ENCODE assay signal across 9 cellular contexts in the genomic region with DNA sequence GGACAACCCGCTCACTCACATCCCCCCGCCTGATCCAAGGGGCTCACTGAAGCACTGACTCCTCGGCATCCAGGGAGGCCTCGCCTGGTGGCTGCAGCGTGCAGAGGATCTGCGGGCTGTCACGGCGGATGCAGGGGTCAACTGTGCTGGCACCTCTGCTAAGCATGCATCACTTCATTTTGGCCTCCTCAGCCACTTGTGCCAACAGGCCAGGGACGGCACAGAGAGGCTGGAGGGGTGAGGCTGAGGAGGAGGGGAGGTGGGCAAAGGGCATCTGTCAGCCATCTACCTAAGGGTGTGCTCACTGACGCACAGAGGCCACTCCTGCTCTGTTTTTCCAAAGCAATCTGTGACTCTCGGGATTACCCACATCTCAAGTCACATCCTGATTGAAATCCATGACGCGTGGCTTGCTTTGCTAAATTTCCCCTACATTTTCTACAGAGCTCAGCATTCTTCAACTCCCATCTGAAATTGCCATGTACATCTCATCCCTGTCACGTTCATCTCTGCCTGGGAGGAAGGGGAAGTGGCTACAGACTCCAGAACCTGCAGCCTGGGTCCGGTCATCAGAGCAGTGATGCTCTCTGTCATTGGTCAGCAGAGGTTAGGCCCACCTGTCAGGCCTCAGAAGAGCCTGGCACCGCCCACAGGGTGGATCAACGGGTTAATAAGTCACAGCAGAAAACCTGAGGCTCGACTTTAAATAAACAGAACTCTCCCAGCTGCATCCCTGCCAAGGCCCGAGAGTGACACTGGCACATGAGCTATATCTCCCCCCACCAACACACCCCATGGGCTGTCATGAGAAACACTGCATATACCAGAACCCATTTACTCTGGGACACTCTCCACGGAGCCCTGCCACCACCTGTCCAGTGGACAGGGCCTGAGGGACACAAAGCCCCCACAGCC.
A peak's percentile ranks its signal among the peaks of the same experiment; 100 is the strongest.
DNase-seq lines count a peak whose midpoint lies in the region; ATAC-seq and TF ChIP-seq lines count a peak whose summit lies in the region.
"Had no signal": no experiment of that assay in that cellular context is flagged by ENCODE, and none has a peak within 500 bp of the region (broad histone marks: within the 10 kb centered on the region; RNA-seq: fewer than 3 reads in every experiment).

No MANE protein-coding gene starts in this region.

- no peak overlapping the region for H2AFZ ChIP-seq in parathyroid adenoma

- peak overlapping the region; percentile 66 for H3K27ac ChIP-seq in effector memory CD4-positive, alpha-beta T cell (ENCODE audit: insufficient read depth, low read length, poor library complexity, severe bottlenecking)
- peak overlapping the region; percentile 71 for H3K27ac ChIP-seq in parathyroid adenoma

- H3K9ac ChIP-seq in parathyroid adenoma = no peak overlapping the region

- no peak for TF ChIP-seq CTCF in parathyroid adenoma (IDR thresholded peaks at IDR 0.05)

- H3K4me3 ChIP-seq in effector memory CD4-positive, alpha-beta T cell (ENCODE audit: insufficient read depth, low read depth, low read length, poor library complexity, severe bottlenecking) = no peak overlapping the region
- H3K4me3 ChIP-seq in parathyroid adenoma (ENCODE audit: low read depth, low read length) = no peak overlapping the region
- H3K4me3 ChIP-seq: lung had no signal

- no peaks in the 10 kb centered on the region for H3K36me3 ChIP-seq in effector memory CD4-positive, alpha-beta T cell (ENCODE audit: control insufficient read depth, insufficient read depth, low read length)
- no peaks in the 10 kb centered on the region for H3K36me3 ChIP-seq in parathyroid adenoma (ENCODE audit: control insufficient read depth, insufficient read depth, low read length)

- no peaks in the 10 kb centered on the region for H3K9me3 ChIP-seq in effector memory CD4-positive, alpha-beta T cell (ENCODE audit: control insufficient read depth, low read length)
- H3K9me3 ChIP-seq in parathyroid adenoma (ENCODE audit: control insufficient read depth, low read length) = no peaks in the 10 kb centered on the region

- H3K27me3 ChIP-seq in effector memory CD4-positive, alpha-beta T cell (replicated peaks; ENCODE audit: control insufficient read depth, insufficient read depth, low read length, poor library complexity, severe bottlenecking) = no peaks in the 10 kb centered on the region
- H3K27me3 ChIP-seq in parathyroid adenoma (ENCODE audit: control insufficient read depth, insufficient read depth, low read length) = no peaks in the 10 kb centered on the region

- H3K4me2 ChIP-seq in parathyroid adenoma (ENCODE audit: low read length) = peak overlapping the region; percentile 48

- H3K4me1 ChIP-seq in effector memory CD4-positive, alpha-beta T cell (ENCODE audit: control insufficient read depth, insufficient read depth, low read length, poor library complexity, severe bottlenecking) = peaks cover 80% of the 10 kb centered on the region
- peaks cover 74% of the 10 kb centered on the region for H3K4me1 ChIP-seq in parathyroid adenoma

- peak; percentile 68 for ATAC-seq in GM18511 (IDR thresholded peaks at IDR 0.05; ENCODE audit: unreplicated experiment)
- ATAC-seq in HG03460 (IDR thresholded peaks at IDR 0.05; ENCODE audit: unreplicated experiment) = peak; percentile 48

- DNase-seq in effector memory CD4-positive, alpha-beta T cell = no peak
- DNase-seq in NCI-H1930 (lab: John Stamatoyannopoulos, UW) (no peak), NCI-H2227 (lab: John Stamatoyannopoulos, UW; ENCODE audit: unreplicated experiment) (no peak), NCI-H2227 treated with DMSO at 0.1 percent for 48 hours (lab: John Stamatoyannopoulos, UW) (no peak)
- DNase-seq in activated CD4-positive, alpha-beta T cell treated with anti-CD3 and anti-CD28 coated beads for 4 hours = no peak

- peaks cover 49% of the 10 kb centered on the region for H3K79me2 ChIP-seq in parathyroid adenoma
